Comparison of ENCODE assay signal across 15 cellular contexts in the genomic region with DNA sequence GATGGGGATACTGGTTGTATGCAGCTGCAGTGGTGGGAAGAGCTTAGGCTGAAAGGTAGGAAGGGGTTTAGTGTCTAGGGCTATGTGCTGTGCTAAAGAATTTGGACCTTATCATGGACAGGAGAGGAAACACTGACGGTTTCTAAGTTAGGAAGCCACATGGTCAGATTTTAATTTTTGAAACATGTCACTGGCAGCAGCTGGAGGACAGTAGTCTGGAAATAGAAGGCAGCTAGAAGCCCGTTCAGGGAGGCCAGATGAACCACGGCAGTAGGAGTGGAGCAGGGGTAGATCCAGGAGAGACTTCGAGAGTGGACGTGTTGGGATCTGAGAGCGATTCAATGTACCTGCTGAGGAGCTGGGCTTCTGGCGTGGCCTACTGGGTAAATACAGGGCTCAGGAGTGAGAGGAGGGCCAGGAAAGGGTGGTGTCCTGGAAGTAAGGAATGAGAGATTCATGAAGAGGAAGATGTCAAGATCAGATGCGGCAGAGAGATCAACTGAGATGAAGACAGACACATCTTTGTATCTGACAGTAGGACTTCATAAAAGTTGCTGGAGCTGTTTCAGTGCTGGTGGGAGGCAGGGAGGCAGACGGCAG.
DNase-seq lines count a peak whose midpoint lies in the region; ATAC-seq and TF ChIP-seq lines count a peak whose summit lies in the region.
"Had no signal": no experiment of that assay in that cellular context is flagged by ENCODE, and none has a peak within 500 bp of the region (broad histone marks: within the 10 kb centered on the region; RNA-seq: fewer than 3 reads in every experiment).

No MANE protein-coding gene starts in this region.

- H3K4me1 ChIP-seq in PC-9 (replicated peaks; ENCODE audit: insufficient read depth), result peaks cover 89% of the 10 kb centered on the region
- peaks cover 27 to 63% of the 10 kb centered on the region in 2 donors for H3K4me1 ChIP-seq in gastrocnemius medialis

- no peaks in the 10 kb centered on the region for H4K20me1 ChIP-seq in PC-9 (ENCODE audit: insufficient read depth)

- H3K36me3 Mint-ChIP-seq in CD4-positive, alpha-beta T cell (ENCODE audit: low read depth), result peaks cover 14% of the 10 kb centered on the region
- peaks cover 7% of the 10 kb centered on the region for H3K36me3 Mint-ChIP-seq in activated T-helper 1 cell treated with anti-CD3 and anti-CD28 coated beads, Interleukin-12 subunit alpha, Interleukin-12 subunit beta, Interleukin-2, Interleukin-4 antibody, amounts not matched to agents 30 ng/mL and 10 ng/mL and 1 ng/mL, durations not matched to agents 14 hours and 24 hours and 36 hours (ENCODE audit: low read depth)

- H3K9me2 ChIP-seq in PC-9 (ENCODE audit: insufficient read depth), result no peaks in the 10 kb centered on the region

- H3K9me3 ChIP-seq in CD4-positive, alpha-beta T cell (ENCODE audit: control insufficient read depth, low read length), result no peaks in the 10 kb centered on the region
- H3K9me3 ChIP-seq in PC-9 (ENCODE audit: insufficient read depth, low read depth), result no peaks in the 10 kb centered on the region
- no peaks in the 10 kb centered on the region for H3K9me3 ChIP-seq in gastrocnemius medialis
- H3K9me3 ChIP-seq: A549, Caco-2 had no signal

- no peak overlapping the region for H3K4me3 ChIP-seq in PC-9
- H3K4me3 ChIP-seq in gastrocnemius medialis, result no peak overlapping the region
- H3K4me3 ChIP-seq: A549 had no signal

- intact Hi-C loops in CD4-positive, alpha-beta T cell (cut with DNase I, micrococcal nuclease), result loop anchor here (5.0 to 10.0 kb wide), 3 partner anchors 49 to 449 kb away; no protein-coding TSS in a partner anchor
- intact Hi-C loops in PC-9 (cut with micrococcal nuclease; ENCODE audit: unreplicated experiment), result loop anchor here (5.0 kb wide), 1 partner anchor 451 kb away; no protein-coding TSS in a partner anchor
- intact Hi-C loops in left ventricle myocardium superior (cut with micrococcal nuclease), result no loop called here
- intact Hi-C loops in gastrocnemius medialis (cut with DNase I; ENCODE audit: low total_unique reads), result no loop called here
- intact Hi-C loops in activated T-helper 1 cell treated with anti-CD3 and anti-CD28 coated beads, Interleukin-12 subunit alpha, Interleukin-12 subunit beta, Interleukin-2, Interleukin-4 antibody, amounts not matched to agents 30 ng/mL and 10 ng/mL and 1 ng/mL, durations not matched to agents 14 hours and 24 hours and 36 hours (cut with micrococcal nuclease), result loop anchor here (5.0 kb wide), 1 partner anchor 276 kb away; no protein-coding TSS in a partner anchor

- H3K4me1 Mint-ChIP-seq in CD4-positive, alpha-beta T cell (ENCODE audit: low read depth), result peaks cover 18% of the 10 kb centered on the region
- peaks cover 12% of the 10 kb centered on the region for H3K4me1 Mint-ChIP-seq in activated T-helper 1 cell treated with anti-CD3 and anti-CD28 coated beads, Interleukin-12 subunit alpha, Interleukin-12 subunit beta, Interleukin-2, Interleukin-4 antibody, amounts not matched to agents 30 ng/mL and 10 ng/mL and 1 ng/mL, durations not matched to agents 14 hours and 24 hours and 36 hours (ENCODE audit: low read depth)

- no peak for TF ChIP-seq POLR2A in gastrocnemius medialis (IDR thresholded peaks at IDR 0.05)

- peaks cover 82% of the 10 kb centered on the region for H3K79me2 ChIP-seq in PC-9 (ENCODE audit: low read depth)

- DNase-seq in CD4-positive, alpha-beta T cell, result no peak
- DNase-seq in PC-9 (no peak), left ventricle myocardium superior (no peak), gastrocnemius medialis (no peak)
- no peak for DNase-seq in effector CD8-positive, alpha-beta T cell (lab: John Stamatoyannopoulos, UW)
- DNase-seq in activated T-helper 1 cell treated with anti-CD3 and anti-CD28 coated beads, Interleukin-12 subunit alpha, Interleukin-12 subunit beta, Interleukin-2, Interleukin-4 antibody, amounts not matched to agents 30 ng/mL and 10 ng/mL and 1 ng/mL, durations not matched to agents 14 hours and 24 hours and 36 hours (ENCODE audit: low spot score), result no peak
- DNase-seq: GDM1, NCI-H1417 treated with DMSO at 0.1 percent for 48 hours, NCI-H187 treated with DMSO at 0.1 percent for 48 hours, NCI-H226, NCI-H526 had no signal

- no peaks in the 10 kb centered on the region for H3K27me3 ChIP-seq in CD4-positive, alpha-beta T cell (ENCODE audit: control insufficient read depth, insufficient read depth, low read length)
- H3K27me3 ChIP-seq in PC-9 (ENCODE audit: insufficient read depth, low read depth), result no peaks in the 10 kb centered on the region
- no peaks in the 10 kb centered on the region for H3K27me3 ChIP-seq in gastrocnemius medialis

- no peak overlapping the region for H3K4me3 Mint-ChIP-seq in CD4-positive, alpha-beta T cell
- H3K4me3 Mint-ChIP-seq in activated T-helper 1 cell treated with anti-CD3 and anti-CD28 coated beads, Interleukin-12 subunit alpha, Interleukin-12 subunit beta, Interleukin-2, Interleukin-4 antibody, amounts not matched to agents 30 ng/mL and 10 ng/mL and 1 ng/mL, durations not matched to agents 14 hours and 24 hours and 36 hours, result no peak overlapping the region

- peaks cover 49% of the 10 kb centered on the region for H3F3A ChIP-seq in PC-9 (ENCODE audit: insufficient read depth, low read depth)

- peaks cover under 1% of the 10 kb centered on the region; the same call in 1 of the 2 replicates for H3K36me3 ChIP-seq in PC-9 (ENCODE audit: low read depth)
- no peaks in the 10 kb centered on the region for H3K36me3 ChIP-seq in gastrocnemius medialis

- ATAC-seq in CD4-positive, alpha-beta T cell (ENCODE audit: poor library complexity), result no peak
- peak; percentile 66 for ATAC-seq in left ventricle myocardium superior
- no peak for ATAC-seq in gastrocnemius medialis
- ATAC-seq in GM18498 (IDR thresholded peaks at IDR 0.05; ENCODE audit: unreplicated experiment), result no peak
- ATAC-seq: A549 had no signal

- no peak overlapping the region for H3K27ac Mint-ChIP-seq in CD4-positive, alpha-beta T cell
- no peak overlapping the region for H3K27ac Mint-ChIP-seq in activated T-helper 1 cell treated with anti-CD3 and anti-CD28 coated beads, Interleukin-12 subunit alpha, Interleukin-12 subunit beta, Interleukin-2, Interleukin-4 antibody, amounts not matched to agents 30 ng/mL and 10 ng/mL and 1 ng/mL, durations not matched to agents 14 hours and 24 hours and 36 hours

- TF ChIP-seq CTCF in CD4-positive, alpha-beta T cell (IDR thresholded peaks at IDR 0.05), result no peak
- TF ChIP-seq CTCF in PC-9 (conservative IDR thresholded peaks at IDR 0.05) (no peak), gastrocnemius medialis (IDR thresholded peaks at IDR 0.05 in 4 of 5, conservative IDR thresholded peaks at IDR 0.05 in 1 of 5) (no peak)

- peak overlapping the region; percentile 75 for H3K4me2 ChIP-seq in PC-9
- H3K4me2 ChIP-seq: A549, KMS-11 had no signal

- H3K27me3 Mint-ChIP-seq in CD4-positive, alpha-beta T cell, result no peaks in the 10 kb centered on the region
- no peaks in the 10 kb centered on the region for H3K27me3 Mint-ChIP-seq in activated T-helper 1 cell treated with anti-CD3 and anti-CD28 coated beads, Interleukin-12 subunit alpha, Interleukin-12 subunit beta, Interleukin-2, Interleukin-4 antibody, amounts not matched to agents 30 ng/mL and 10 ng/mL and 1 ng/mL, durations not matched to agents 14 hours and 24 hours and 36 hours (ENCODE audit: insufficient read depth)

- no peak overlapping the region for H2AFZ ChIP-seq in PC-9

- POLR2A ChIA-PET in CD4-positive, alpha-beta T cell (lab: Charles Lee), result interaction anchor here (0.9 to 2.6 kb wide), 11 partner anchors 10 to 106 kb away, joined by 3 to 21 read pairs (median 5); a partner anchor contains a TSS
- POLR2A ChIA-PET in PC-9 (lab: Charles Lee; ENCODE audit: unreplicated experiment), result no interaction called here

- no peaks in the 10 kb centered on the region for H3K9me3 Mint-ChIP-seq in CD4-positive, alpha-beta T cell
- H3K9me3 Mint-ChIP-seq in activated T-helper 1 cell treated with anti-CD3 and anti-CD28 coated beads, Interleukin-12 subunit alpha, Interleukin-12 subunit beta, Interleukin-2, Interleukin-4 antibody, amounts not matched to agents 30 ng/mL and 10 ng/mL and 1 ng/mL, durations not matched to agents 14 hours and 24 hours and 36 hours, result no peaks in the 10 kb centered on the region

- H3K27ac ChIP-seq in CD4-positive, alpha-beta T cell (ENCODE audit: low read depth, low read length), result peak overlapping the region; percentile 72
- H3K27ac ChIP-seq in PC-9 (peak overlapping the region; percentile 97), gastrocnemius medialis (peak overlapping the region in 3 of 4 donors; percentile 33 to 50 (median 39))
- H3K27ac ChIP-seq: A549, KMS-11 had no signal

- CTCF ChIA-PET in CD4-positive, alpha-beta T cell (lab: Charles Lee), result interaction anchor here (0.5 to 1.5 kb wide), 4 partner anchors 15 to 95 kb away, joined by 3 to 4 read pairs (median 4); no protein-coding TSS in a partner anchor
- CTCF ChIA-PET in PC-9 (lab: Charles Lee), result no interaction called here

- no TSS peak for BruUV-seq in PC-9 (replicated peaks; lab: Mats Ljungman, UMichigan)

- in situ Hi-C loops in gastrocnemius medialis (cut with MboI; ENCODE audit: low sequenced_read_pairs in 4 of 4), result no loop called here

Comparison
In these comparisons a context has a peak if more than half of its experiments do, and no peak if none do; other contexts are left out.
1. H3K27ac ChIP-seq: peak in every context shown above with its lines; median percentile 97 in PC-9; 72 in CD4-positive, alpha-beta T cell; 39 in gastrocnemius medialis.
2. intact Hi-C loops: an anchor here in CD4-positive, alpha-beta T cell (5.0 to 10.0 kb wide), PC-9 (5.0 kb wide) and activated T-helper 1 cell treated with anti-CD3 and anti-CD28 coated beads, Interleukin-12 subunit alpha, Interleukin-12 subunit beta, Interleukin-2, Interleukin-4 antibody, amounts not matched to agents 30 ng/mL and 10 ng/mL and 1 ng/mL, durations not matched to agents 14 hours and 24 hours and 36 hours (5.0 kb wide); none called in left ventricle myocardium superior and gastrocnemius medialis.